ENCODE assay signal across 16 cellular contexts in the genomic region with DNA sequence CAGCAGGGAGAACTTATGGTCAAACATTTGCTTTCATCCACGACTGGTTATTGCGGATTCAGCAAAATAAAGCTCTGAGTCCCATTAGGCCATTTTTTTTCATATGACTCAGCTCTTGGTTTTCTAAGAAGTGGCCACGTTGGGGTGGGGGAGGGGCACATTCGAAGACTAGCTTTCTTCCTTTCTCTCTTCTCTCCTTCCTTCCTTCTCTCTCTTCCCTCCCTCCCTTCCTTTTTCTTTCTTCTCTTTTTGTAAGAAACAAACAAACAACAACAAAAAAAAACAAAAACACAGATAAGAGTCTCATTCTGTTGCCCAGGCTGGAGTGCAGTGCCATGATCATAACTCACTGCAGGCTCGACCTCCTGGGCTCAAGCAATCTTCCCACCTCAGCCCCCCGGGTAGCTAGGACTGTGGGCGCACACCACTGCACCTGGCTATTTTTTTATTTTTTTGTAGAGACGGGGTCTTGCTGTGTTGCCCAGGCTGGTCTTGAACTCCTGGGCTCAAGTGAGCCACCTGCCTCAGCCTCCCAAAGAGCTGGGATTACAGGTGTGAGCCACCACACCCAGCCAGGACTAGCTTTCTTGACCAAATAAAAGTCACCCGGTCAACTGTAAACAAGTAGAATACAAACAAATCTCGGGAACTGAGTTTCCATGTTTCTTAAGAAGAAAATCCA. TPM values are rescaled to one million over a fixed set of nuclear protein-coding genes. Genes with fewer than 3 reads are reported as not detected.
DNase-seq lines count a peak whose midpoint lies in the region; ATAC-seq, FAIRE-seq and TF ChIP-seq lines count a peak whose summit lies in the region.
"Had no signal": no experiment of that assay in that cellular context is flagged by ENCODE, and none has a peak within 500 bp of the region (broad histone marks: within the 10 kb centered on the region; RNA-seq: fewer than 3 reads in every experiment).

No MANE protein-coding gene starts in this region.

- no peaks in the 10 kb centered on the region for H3K27me3 ChIP-seq in KMS-11 (ENCODE audit: insufficient read depth, low read depth)
- no peaks in the 10 kb centered on the region for H3K27me3 ChIP-seq in hepatocyte
- H3K27me3 ChIP-seq: BE2C had no signal

- in situ Hi-C loops in astrocyte of the cerebellum (cut with HindIII; ENCODE audit: low sequenced_read_pairs) = no loop called here

- FAIRE-seq in HTR-8/SVneo (lab: Jason Lieb, UNC) = no peak

- H3K36me3 ChIP-seq in KMS-11 (ENCODE audit: insufficient read depth) = no peaks in the 10 kb centered on the region
- no peaks in the 10 kb centered on the region for H3K36me3 ChIP-seq in hepatocyte (replicated peaks; ENCODE audit: insufficient read depth, low read depth)

- H3K4me3 ChIP-seq in KMS-11 (IDR thresholded peaks at IDR 0.05; ENCODE audit: insufficient read depth, low read depth, low read length) (no peak overlapping the region), astrocyte of the cerebellum (ENCODE audit: low read depth, low read length) (no peak overlapping the region), hepatocyte (no peak overlapping the region)

- no peak overlapping the region for H3K9ac ChIP-seq in KMS-11

- no peaks in the 10 kb centered on the region for H3K9me2 ChIP-seq in hepatocyte (replicated peaks; ENCODE audit: insufficient read depth)

- H4K20me1 ChIP-seq in KMS-11 (ENCODE audit: insufficient read depth) = no peaks in the 10 kb centered on the region
- no peaks in the 10 kb centered on the region for H4K20me1 ChIP-seq in hepatocyte (ENCODE audit: insufficient read depth, poor library complexity, severe bottlenecking)

- ATAC-seq in HG03460 (IDR thresholded peaks at IDR 0.05; ENCODE audit: unreplicated experiment) = no peak
- ATAC-seq: activated T-cell treated with anti-CD3 and anti-CD28 coated beads, Interleukin-2, amount 50 U/mL, for 4 hours; left lobe of liver had no signal

- WGBS in hepatocyte (ENCODE audit: low lambda C conversion rate, missing lambda C conversion rate) = 83% methylated on average over 10 of the region's 10 CpGs

- H3K4me2 ChIP-seq in KMS-11 (peak overlapping the region; percentile 10; the same call in 1 of the 2 replicates), hepatocyte (no peak overlapping the region)

- no peak overlapping the region for H2AFZ ChIP-seq in KMS-11 (ENCODE audit: low read depth)
- no peak overlapping the region for H2AFZ ChIP-seq in hepatocyte

- H3K4me1 ChIP-seq in KMS-11 (ENCODE audit: low read depth, poor library complexity, severe bottlenecking) (peaks cover 20% of the 10 kb centered on the region), hepatocyte (ENCODE audit: insufficient read depth) (peaks cover 3% of the 10 kb centered on the region)
- H3K4me1 ChIP-seq: BE2C had no signal

- DNase-seq in COLO829 (ENCODE audit: low spot score) (peak; percentile 63), astrocyte of the cerebellum (ENCODE audit: low read depth) (peak; percentile 16), hepatocyte (ENCODE audit: low spot score) (peak; percentile 27), HTR-8/SVneo (ENCODE audit: insufficient read length, low spot score) (no peak), amniotic stem cell (lab: John Stamatoyannopoulos, UW) (no peak), NCI-H2227 treated with DMSO at 0.1 percent for 48 hours (lab: John Stamatoyannopoulos, UW) (no peak)
- DNase-seq: activated T-cell treated with anti-CD3 and anti-CD28 coated beads, Interleukin-2, amount 50 U/mL, for 4 hours; anterior cingulate cortex; BE2C; effector CD4-positive, alpha-beta T cell; stimulated activated CD4-positive, alpha-beta T cell treated with anti-CD3 and anti-CD28 coated beads, Interleukin-1b, Interleukin-23, amount 100 ng/mL, for 48 hours had no signal

- H3K9me3 ChIP-seq in hepatocyte (ENCODE audit: low read depth) = no peaks in the 10 kb centered on the region
- H3K9me3 ChIP-seq: BE2C had no signal

- H3K27ac ChIP-seq in KMS-11 = peak overlapping the region; percentile 0; the same call in 1 of the 2 replicates
- H3K27ac ChIP-seq in hepatocyte = no peak overlapping the region

- H3K79me2 ChIP-seq in KMS-11 (ENCODE audit: insufficient read depth, low read depth) = no peaks in the 10 kb centered on the region
- no peaks in the 10 kb centered on the region for H3K79me2 ChIP-seq in hepatocyte

- no peak for TF ChIP-seq CTCF in KMS-11 (conservative IDR thresholded peaks at IDR 0.05; ENCODE audit: low read depth, low read length)
- no peak for TF ChIP-seq CTCF in astrocyte of the cerebellum (IDR thresholded peaks at IDR 0.05; ENCODE audit: low read depth, low read length, missing control alignments)
- TF ChIP-seq CTCF in hepatocyte (IDR thresholded peaks at IDR 0.05; ENCODE audit: poor library complexity) = no peak

RNA-seq across cellular contexts. Expression of gene ABCC5, which starts 41.6 kb away (rescaled TPM):
- total RNA-seq in hepatocyte = 27.1 and 27.8 TPM in 2 replicates
- polyA plus RNA-seq in hepatocyte = 36.5 and 41.4 TPM in 2 replicates

RNA-seq across cellular contexts. Expression of gene HTR3D, which starts 55.4 kb away (rescaled TPM):
- not detected in 2 replicates for total RNA-seq in hepatocyte
- polyA plus RNA-seq in hepatocyte = not detected in 2 replicates
- total RNA-seq: activated T-cell treated with anti-CD3 and anti-CD28 coated beads, Interleukin-2, amount 50 U/mL, for 4 hours; left lobe of liver; posterior vena cava; ureter had no signal

Comparison
In these comparisons a context has a peak if more than half of its experiments do, and no peak if none do; other contexts are left out.
1. DNase-seq: peak in COLO829 (single experiment), astrocyte of the cerebellum (single experiment) and hepatocyte (single experiment); none in HTR-8/SVneo (single experiment), amniotic stem cell (single experiment) and NCI-H2227 treated with DMSO at 0.1 percent for 48 hours (single experiment).